ENCODE assay signal across 17 cellular contexts in genomic region chr18:73774836-73775509, GRCh38.
DNase-seq lines count a peak whose midpoint lies in the region; ATAC-seq and TF ChIP-seq lines count a peak whose summit lies in the region.
"Had no signal": no experiment of that assay in that cellular context is flagged by ENCODE, and none has a peak within 500 bp of the region (broad histone marks: within the 10 kb centered on the region; RNA-seq: fewer than 3 reads in every experiment).

No MANE protein-coding gene starts in this region.

- no peak overlapping the region for H2BK15ac ChIP-seq in H9 (ENCODE audit: low read depth, low read length)

- no peak overlapping the region for H3K56ac ChIP-seq in H9 (ENCODE audit: insufficient read length, low read depth, low read length)

- no peak overlapping the region for H3K18ac ChIP-seq in H9 (ENCODE audit: insufficient read length, low read depth, low read length)

- H3K27me3 Mint-ChIP-seq in H9 (ENCODE audit: low read depth), result 0 out of 2 replicates have a peak, but pooled peaks cover 1% of the 10 kb centered on the region
- H3K27me3 Mint-ChIP-seq: activated CD4-positive, alpha-beta memory T cell treated with anti-CD3 and anti-CD28 coated beads for 36 hours had no signal

- H3K4me3 ChIP-seq in epithelial cell of proximal tubule (ENCODE audit: low read depth, low read length) (peak overlapping the region; percentile 13), WERI-Rb-1 (ENCODE audit: low read depth, low read length) (no peak overlapping the region)
- H3K4me3 ChIP-seq: coronary artery, lower lobe of right lung, thoracic aorta had no signal

- no peak overlapping the region for H4K8ac ChIP-seq in H9 (replicated peaks; ENCODE audit: insufficient read length, low read depth, low read length)

- H2AK5ac ChIP-seq in H9 (ENCODE audit: insufficient read length, low read length), result no peak overlapping the region

- no peaks in the 10 kb centered on the region for H3K23me2 ChIP-seq in H9 (ENCODE audit: insufficient read length, low read depth, low read length, poor library complexity, severe bottlenecking)

- no peaks in the 10 kb centered on the region for H3K79me2 ChIP-seq in H9 (ENCODE audit: insufficient read depth, low read length)

- DNase-seq in H9, result peak; percentile 65
- peak; percentile 89 for DNase-seq in NCI-H69 (lab: John Stamatoyannopoulos, UW)
- DNase-seq in epithelial cell of proximal tubule (ENCODE audit: low read depth), result no peak
- DNase-seq in posterior cingulate gyrus, result peak in 7 of 10 donors; percentile 25 to 91 (median 48)
- DNase-seq in WERI-Rb-1, result no peak
- no peak for DNase-seq in GDM1 (lab: John Stamatoyannopoulos, UW)
- DNase-seq in KBM-7, result no peak
- DNase-seq: activated CD4-positive, alpha-beta memory T cell treated with anti-CD3 and anti-CD28 coated beads for 36 hours; activated naive CD4-positive, alpha-beta T cell treated with Interleukin-2 at 50 U/mL for 16 hours; DMS79 treated with DMSO at 0.1 percent for 48 hours; foreskin melanocyte; Kasumi-1; lower lobe of right lung had no signal

- no peak overlapping the region for H3K9ac ChIP-seq in H9 (ENCODE audit: extremely low read depth, insufficient read length, low read length)

- H3K14ac ChIP-seq in H9 (ENCODE audit: insufficient read depth, low read length), result no peak overlapping the region

- peaks cover 14 to 15% of the 10 kb centered on the region in 2 experiments for H3K4me1 Mint-ChIP-seq in H9

- H3K27me3 ChIP-seq in H9 (ENCODE audit: insufficient read depth, low read length), result no peaks in the 10 kb centered on the region
- no peaks in the 10 kb centered on the region for H3K27me3 ChIP-seq in WERI-Rb-1 (ENCODE audit: insufficient read depth, low read depth, severe bottlenecking)

- H2BK5ac ChIP-seq in H9 (ENCODE audit: insufficient read length, low read length), result no peak overlapping the region

- TF ChIP-seq CTCF in H9 (conservative IDR thresholded peaks at IDR 0.05) (peak; percentile 27; the same call in 1 of the 3 replicates), epithelial cell of proximal tubule (conservative IDR thresholded peaks at IDR 0.05; ENCODE audit: low read depth, low read length) (peak; percentile 41), WERI-Rb-1 (IDR thresholded peaks at IDR 0.05; ENCODE audit: low read depth, low read length) (no peak)

- H4K5ac ChIP-seq in H9 (ENCODE audit: insufficient read length, low read depth, low read length), result no peak overlapping the region

- H3T11ph ChIP-seq in H9 (ENCODE audit: low read length), result no peak overlapping the region

- H3K9me3 ChIP-seq in H9 (ENCODE audit: control insufficient read depth, low read depth, low read length), result no peaks in the 10 kb centered on the region
- no peaks in the 10 kb centered on the region for H3K9me3 ChIP-seq in WERI-Rb-1 (ENCODE audit: severe bottlenecking)
- H3K9me3 ChIP-seq: lower lobe of right lung, thoracic aorta had no signal

- H4K91ac ChIP-seq in H9 (ENCODE audit: insufficient read length, low read depth, low read length), result no peak overlapping the region

- no peaks in the 10 kb centered on the region for H4K20me1 ChIP-seq in H9 (ENCODE audit: control insufficient read depth, insufficient read depth, insufficient read length)

- H3K4me2 ChIP-seq in H9 (ENCODE audit: insufficient read depth, insufficient read length, low read length), result no peak overlapping the region

- H3K27ac ChIP-seq in H9 (ENCODE audit: insufficient read length, low read depth, low read length), result no peak overlapping the region
- no peak overlapping the region for H3K27ac ChIP-seq in WERI-Rb-1
- H3K27ac ChIP-seq: coronary artery, lower lobe of right lung, thoracic aorta had no signal

- H3K4me3 Mint-ChIP-seq in H9, result no peak overlapping the region
- H3K4me3 Mint-ChIP-seq: activated CD4-positive, alpha-beta memory T cell treated with anti-CD3 and anti-CD28 coated beads for 36 hours had no signal

- no peaks in the 10 kb centered on the region for H3K4me1 ChIP-seq in H9 (ENCODE audit: insufficient read depth, low read length)
- H3K4me1 ChIP-seq: lower lobe of right lung had no signal

- no peaks in the 10 kb centered on the region for H3K36me3 Mint-ChIP-seq in H9 (ENCODE audit: insufficient read depth in 1 of 3, low read depth in 3 of 3)
- H3K36me3 Mint-ChIP-seq: activated CD4-positive, alpha-beta memory T cell treated with anti-CD3 and anti-CD28 coated beads for 36 hours had no signal

- H3K4ac ChIP-seq in H9 (ENCODE audit: low read depth, low read length), result no peak overlapping the region

- no peak overlapping the region for H2AFZ ChIP-seq in H9 (ENCODE audit: low read length)

- intact Hi-C loops in posterior cingulate gyrus (cut with DNase I), result no loop called here

- H3K79me1 ChIP-seq in H9 (ENCODE audit: insufficient read depth, low read depth, low read length, poor library complexity, severe bottlenecking), result no peaks in the 10 kb centered on the region

- no peak overlapping the region for H2BK12ac ChIP-seq in H9 (ENCODE audit: insufficient read length, low read depth, low read length)

- no peak overlapping the region for H3K23ac ChIP-seq in H9 (ENCODE audit: insufficient read length, low read depth, low read length)

- H3K27ac Mint-ChIP-seq in H9, result no peak overlapping the region
- H3K27ac Mint-ChIP-seq: activated CD4-positive, alpha-beta memory T cell treated with anti-CD3 and anti-CD28 coated beads for 36 hours; progenitor cell of endocrine pancreas had no signal

- no CpG with 5 or more reads among the region's 17 CpGs for WGBS in H9 (ENCODE audit: extremely low coverage, insufficient read length, low lambda C conversion rate)

- in situ Hi-C loops in KBM-7 (cut with MboI; ENCODE audit: low pct_unique_long_range_greater_than_20kb, low sequenced_read_pairs), result no loop called here

- no peaks in the 10 kb centered on the region for H3K36me3 ChIP-seq in WERI-Rb-1
- H3K36me3 ChIP-seq: lower lobe of right lung, thoracic aorta had no signal

- no peaks in the 10 kb centered on the region for H3K9me3 Mint-ChIP-seq in H9
- H3K9me3 Mint-ChIP-seq: activated CD4-positive, alpha-beta memory T cell treated with anti-CD3 and anti-CD28 coated beads for 36 hours had no signal

- no peak overlapping the region for H2BK20ac ChIP-seq in H9 (ENCODE audit: low read depth, low read length, poor library complexity, severe bottlenecking)

- no peak for ATAC-seq in HG02852 (IDR thresholded peaks at IDR 0.05; ENCODE audit: unreplicated experiment)
- ATAC-seq: lower lobe of right lung had no signal

- H2BK120ac ChIP-seq in H9 (ENCODE audit: low read depth, low read length, poor library complexity, severe bottlenecking), result no peak overlapping the region

Comparison
In these comparisons a context has a peak if more than half of its experiments do, and no peak if none do; other contexts are left out.
1. DNase-seq: peak in H9 (single experiment), NCI-H69 (single experiment) and posterior cingulate gyrus (7 of 10); none in epithelial cell of proximal tubule (single experiment), WERI-Rb-1 (single experiment), GDM1 (single experiment) and KBM-7 (single experiment).